Comparison of ENCODE assay signal across 8 cellular contexts in genomic region chr1:24929091-24929875, GRCh38. TPM values are rescaled to one million over a fixed set of nuclear protein-coding genes. Genes with fewer than 3 reads are reported as not detected.
DNase-seq lines count a peak whose midpoint lies in the region; ATAC-seq and TF ChIP-seq lines count a peak whose summit lies in the region.

No MANE protein-coding gene starts in this region.

- POLR2A ChIA-PET in CD8-positive, alpha-beta memory T cell (lab: Charles Lee), result interaction anchor here (0.6 to 10.6 kb wide), 11 partner anchors 10 to 424 kb away, joined by 3 to 282 read pairs (median 9); no protein-coding TSS in a partner anchor

- H3K27ac Mint-ChIP-seq in CD8-positive, alpha-beta memory T cell, result peak overlapping the region; percentile 85 to 100 (median 100)
- H3K27ac Mint-ChIP-seq in glutamatergic neuron (ENCODE audit: unreplicated experiment), result no peak overlapping the region

- no peaks in the 10 kb centered on the region for H3K27me3 ChIP-seq in CD8-positive, alpha-beta memory T cell (ENCODE audit: insufficient read depth, low read length, poor library complexity, severe bottlenecking)
- no peaks in the 10 kb centered on the region for H3K27me3 ChIP-seq in MM.1S (replicated peaks; ENCODE audit: insufficient read depth, low read length)

- peaks cover 63% of the 10 kb centered on the region for H3K4me1 ChIP-seq in CD8-positive, alpha-beta memory T cell (ENCODE audit: insufficient read depth, low read length)
- H3K4me1 ChIP-seq in MM.1S (ENCODE audit: low read length), result peaks cover 26% of the 10 kb centered on the region

- peak; percentile 6 for ATAC-seq in GM21423 (IDR thresholded peaks at IDR 0.05; ENCODE audit: unreplicated experiment)

- H3K27me3 Mint-ChIP-seq in CD8-positive, alpha-beta memory T cell, result peaks cover 0 to 14% of the 10 kb centered on the region in 2 donors
- peaks cover 30% of the 10 kb centered on the region for H3K27me3 Mint-ChIP-seq in glutamatergic neuron (ENCODE audit: unreplicated experiment)

- peak overlapping the region; percentile 80 for H2AFZ ChIP-seq in MM.1S (ENCODE audit: low read length)

- TF ChIP-seq CTCF in MM.1S (IDR thresholded peaks at IDR 0.05; ENCODE audit: low read length) (no peak), glutamatergic neuron (IDR thresholded peaks at IDR 0.05; ENCODE audit: partially characterized antibody, unreplicated experiment) (no peak)

- no peaks in the 10 kb centered on the region for H3K9me2 ChIP-seq in MM.1S (replicated peaks; ENCODE audit: insufficient read depth, low read length)

- peaks cover 25% of the 10 kb centered on the region for H3K36me3 ChIP-seq in CD8-positive, alpha-beta memory T cell (ENCODE audit: insufficient read depth, low read length)
- 0 out of 2 replicates have a peak, but pooled peaks cover 5% of the 10 kb centered on the region for H3K36me3 ChIP-seq in MM.1S (replicated peaks; ENCODE audit: insufficient read depth, low read length)

- peak; percentile 62 to 84 (median 77) for DNase-seq in CD8-positive, alpha-beta memory T cell
- DNase-seq in MM.1S, result peak; percentile 35
- peak; percentile 60 for DNase-seq in activated CD8-positive, alpha-beta memory T cell treated with anti-CD3 and anti-CD28 coated beads, Interleukin-2, amount 50 U/mL, for 4 hours
- peak; percentile 47 for DNase-seq in glutamatergic neuron
- peak; percentile 51 for DNase-seq in stimulated activated CD4-positive, alpha-beta T cell treated with anti-CD3 and anti-CD28 coated beads, Interleukin-12 subunit alpha, Interleukin-12 subunit beta, amount 100 ng/mL, for 4 hours
- DNase-seq in NCI-H1436 treated with DMSO at 0.1 percent for 48 hours (lab: John Stamatoyannopoulos, UW), result no peak
- no peak for DNase-seq in NCI-H187 (lab: John Stamatoyannopoulos, UW)

- no peaks in the 10 kb centered on the region for H3K9me3 ChIP-seq in CD8-positive, alpha-beta memory T cell (ENCODE audit: low read length)
- no peaks in the 10 kb centered on the region for H3K9me3 ChIP-seq in MM.1S (replicated peaks; ENCODE audit: insufficient read depth, low read length)

- H3K4me3 ChIP-seq in CD8-positive, alpha-beta memory T cell (ENCODE audit: low read length), result peak overlapping the region; percentile 77
- H3K4me3 ChIP-seq in MM.1S (ENCODE audit: low read length), result peak overlapping the region; percentile 95

- H3K9ac ChIP-seq in MM.1S (ENCODE audit: low read length), result peak overlapping the region; percentile 81

- peak overlapping the region; percentile 89 for H3K27ac ChIP-seq in CD8-positive, alpha-beta memory T cell (ENCODE audit: low read depth, low read length)
- peak overlapping the region; percentile 84 for H3K27ac ChIP-seq in MM.1S (ENCODE audit: low read length)

- no peaks in the 10 kb centered on the region; the same call in 1 of the 2 replicates for H4K20me1 ChIP-seq in MM.1S (ENCODE audit: insufficient read depth, low read length)

- CTCF ChIA-PET in CD8-positive, alpha-beta memory T cell (lab: Charles Lee), result interaction anchor here (1.1 to 18.1 kb wide), 13 partner anchors 16 to 170 kb away, joined by 3 to 234 read pairs (median 6); no protein-coding TSS in a partner anchor

- H3K4me3 Mint-ChIP-seq in CD8-positive, alpha-beta memory T cell, result peak overlapping the region; percentile 84 to 99 (median 97)
- no peak overlapping the region for H3K4me3 Mint-ChIP-seq in glutamatergic neuron (ENCODE audit: unreplicated experiment)

- peaks cover 53% of the 10 kb centered on the region for H3K79me2 ChIP-seq in MM.1S (ENCODE audit: low read length)

- peaks cover 39 to 70% (median 58%) of the 10 kb centered on the region in 3 donors for H3K4me1 Mint-ChIP-seq in CD8-positive, alpha-beta memory T cell
- H3K4me1 Mint-ChIP-seq in glutamatergic neuron (ENCODE audit: low read depth, unreplicated experiment), result no peaks in the 10 kb centered on the region

- peaks cover 0 to 2% (median 0%) of the 10 kb centered on the region in 5 donors for H3K9me3 Mint-ChIP-seq in CD8-positive, alpha-beta memory T cell
- peaks cover 7% of the 10 kb centered on the region for H3K9me3 Mint-ChIP-seq in glutamatergic neuron (ENCODE audit: unreplicated experiment)

- H3K36me3 Mint-ChIP-seq in CD8-positive, alpha-beta memory T cell, result peaks cover 22 to 57% (median 34%) of the 10 kb centered on the region in 3 donors
- no peaks in the 10 kb centered on the region for H3K36me3 Mint-ChIP-seq in glutamatergic neuron (ENCODE audit: unreplicated experiment)

- H3K4me2 ChIP-seq in MM.1S (ENCODE audit: low read depth, low read length), result peak overlapping the region; percentile 83; the same call in 1 of the 2 replicates

- H3F3A ChIP-seq in MM.1S (ENCODE audit: insufficient read depth, low read length), result peaks cover 19% of the 10 kb centered on the region

RNA-seq across cellular contexts. Expression of gene RUNX3, which starts 0.8 kb away (rescaled TPM):
- 100 to 1,000 TPM; 218 to 241 TPM for total RNA-seq in CD8-positive, alpha-beta memory T cell
- 107 TPM for polyA plus RNA-seq in CD8-positive, alpha-beta memory T cell
- total RNA-seq in glutamatergic neuron (ENCODE audit: unreplicated experiment), result 0.15 TPM

Comparison
In these comparisons a context has a peak if more than half of its experiments do, and no peak if none do; other contexts are left out.
1. DNase-seq: peak in CD8-positive, alpha-beta memory T cell (5 of 5), MM.1S (single experiment), activated CD8-positive, alpha-beta memory T cell treated with anti-CD3 and anti-CD28 coated beads, Interleukin-2, amount 50 U/mL, for 4 hours (single experiment), glutamatergic neuron (single experiment) and stimulated activated CD4-positive, alpha-beta T cell treated with anti-CD3 and anti-CD28 coated beads, Interleukin-12 subunit alpha, Interleukin-12 subunit beta, amount 100 ng/mL, for 4 hours (single experiment); none in NCI-H1436 treated with DMSO at 0.1 percent for 48 hours (single experiment) and NCI-H187 (0 of 2).
2. RNA of gene RUNX3, which starts 0.8 kb away (total RNA-seq): 218 to 241 TPM in CD8-positive, alpha-beta memory T cell; 0.15 TPM in glutamatergic neuron (single experiment); every median in the first group is over 100 times any median in the second.